Comparison of ENCODE assay signal across 11 cellular contexts in genomic region chr6:139473239-139473701, GRCh38.
DNase-seq lines count a peak whose midpoint lies in the region; ATAC-seq and TF ChIP-seq lines count a peak whose summit lies in the region.
"Had no signal": no experiment of that assay in that cellular context is flagged by ENCODE, and none has a peak within 500 bp of the region (broad histone marks: within the 10 kb centered on the region; RNA-seq: fewer than 3 reads in every experiment).

No MANE protein-coding gene starts in this region.

- H3K9ac ChIP-seq in KMS-11, result no peak overlapping the region; the same call in 1 of the 2 replicates
- no peak overlapping the region for H3K9ac ChIP-seq in smooth muscle cell (ENCODE audit: low read depth)

- H3K79me2 ChIP-seq in KMS-11 (ENCODE audit: insufficient read depth, low read depth) (no peaks in the 10 kb centered on the region), smooth muscle cell (ENCODE audit: low read depth) (no peaks in the 10 kb centered on the region)

- H2AFZ ChIP-seq in KMS-11 (ENCODE audit: low read depth) (peak overlapping the region; percentile 56), smooth muscle cell (ENCODE audit: low read depth) (peak overlapping the region; percentile 91)

- no peak overlapping the region for H3K4me3 ChIP-seq in KMS-11 (IDR thresholded peaks at IDR 0.05; ENCODE audit: insufficient read depth, low read depth, low read length)
- no peak overlapping the region for H3K4me3 ChIP-seq in smooth muscle cell
- H3K4me3 ChIP-seq: lung had no signal

- TF ChIP-seq CTCF in KMS-11 (conservative IDR thresholded peaks at IDR 0.05; ENCODE audit: low read depth, low read length), result no peak
- TF ChIP-seq CTCF in smooth muscle cell (IDR thresholded peaks at IDR 0.05; ENCODE audit: borderline replicate concordance, insufficient read depth, poor library complexity, severe bottlenecking), result no peak

- H3K4me1 ChIP-seq in KMS-11 (ENCODE audit: low read depth, poor library complexity, severe bottlenecking) (peaks cover 67% of the 10 kb centered on the region), smooth muscle cell (ENCODE audit: low read depth) (peaks cover 39% of the 10 kb centered on the region)

- DNase-seq in astrocyte of the hippocampus (ENCODE audit: low read depth, low spot score), result peak; percentile 53
- peak; percentile 39 for DNase-seq in iris pigment epithelial cell (ENCODE audit: low read depth)
- no peak for DNase-seq in smooth muscle cell (lab: John Stamatoyannopoulos, UW; ENCODE audit: unreplicated experiment)
- no peak for DNase-seq in middle frontal gyrus (ENCODE audit: extremely low spot score, low spot score)
- DNase-seq in activated CD4-positive, alpha-beta T cell treated with anti-CD3 and anti-CD28 coated beads, Interleukin-2, amount 50 U/mL, for 48 hours, result no peak
- DNase-seq: activated gamma-delta T cell; stimulated activated naive CD4-positive, alpha-beta T cell treated with Interleukin-2 at 50 U/mL for 16 hours had no signal

- WGBS in smooth muscle cell (ENCODE audit: low lambda C conversion rate), result 38% methylated on average over 13 of the region's 13 CpGs

- H3K36me3 ChIP-seq in KMS-11 (ENCODE audit: insufficient read depth) (no peaks in the 10 kb centered on the region), smooth muscle cell (ENCODE audit: low read depth) (no peaks in the 10 kb centered on the region)

- H3K4me2 ChIP-seq in KMS-11 (peak overlapping the region; percentile 78; the same call in 1 of the 2 replicates), smooth muscle cell (peak overlapping the region; percentile 82)

- H4K20me1 ChIP-seq in KMS-11 (ENCODE audit: insufficient read depth) (no peaks in the 10 kb centered on the region), smooth muscle cell (ENCODE audit: low read depth) (no peaks in the 10 kb centered on the region)

- peak overlapping the region; percentile 74; the same call in 1 of the 2 replicates for H3K27ac ChIP-seq in KMS-11
- H3K27ac ChIP-seq in smooth muscle cell (ENCODE audit: low read depth), result peak overlapping the region; percentile 46

- H3K9me3 ChIP-seq in smooth muscle cell (replicated peaks; ENCODE audit: low read depth), result no peaks in the 10 kb centered on the region

- ATAC-seq in SK-N-SH treated with all-trans-retinoic acid at 6 μM for 48 hours (no peak), HG02763 (IDR thresholded peaks at IDR 0.05; ENCODE audit: unreplicated experiment) (no peak)

- H3F3A ChIP-seq in smooth muscle cell (ENCODE audit: low read depth), result peaks cover 7% of the 10 kb centered on the region

- H3K27me3 ChIP-seq in KMS-11 (ENCODE audit: insufficient read depth, low read depth), result no peaks in the 10 kb centered on the region
- H3K27me3 ChIP-seq in smooth muscle cell (ENCODE audit: low read depth), result no peaks in the 10 kb centered on the region

TF ChIP-seq in SK-N-SH treated with all-trans-retinoic acid at 6 μM for 48 hours, 23 proteins besides CTCF, POLR2A, EP300 and RAD21:
- TF ChIP-seq CSRNP3 (CRISPR knock-in tag; IDR thresholded peaks at IDR 0.05) (no peak), CSDC2 (CRISPR knock-in tag; IDR thresholded peaks at IDR 0.05) (no peak), ESRRG (CRISPR knock-in tag; IDR thresholded peaks at IDR 0.05) (no peak), GLIS3 (CRISPR knock-in tag; IDR thresholded peaks at IDR 0.05) (no peak), ZC3H10 (CRISPR knock-in tag; IDR thresholded peaks at IDR 0.05) (no peak), ARNTL (CRISPR knock-in tag; IDR thresholded peaks at IDR 0.05; ENCODE audit: borderline replicate concordance, low read depth) (no peak), TCF4 (CRISPR knock-in tag; IDR thresholded peaks at IDR 0.05; ENCODE audit: borderline replicate concordance) (no peak), PPARA (CRISPR knock-in tag; IDR thresholded peaks at IDR 0.05; ENCODE audit: borderline replicate concordance) (no peak), ISL1 (CRISPR knock-in tag; IDR thresholded peaks at IDR 0.05) (no peak), TSHZ2 (CRISPR knock-in tag; IDR thresholded peaks at IDR 0.05) (no peak), SNAI2 (CRISPR knock-in tag; IDR thresholded peaks at IDR 0.05) (no peak), BACH2 (CRISPR knock-in tag; IDR thresholded peaks at IDR 0.05; ENCODE audit: borderline replicate concordance) (no peak)

Comparison
In these comparisons a context has a peak if more than half of its experiments do, and no peak if none do; other contexts are left out.
1. DNase-seq: peak in astrocyte of the hippocampus (single experiment) and iris pigment epithelial cell (single experiment); none in smooth muscle cell (single experiment), middle frontal gyrus (single experiment) and activated CD4-positive, alpha-beta T cell treated with anti-CD3 and anti-CD28 coated beads, Interleukin-2, amount 50 U/mL, for 48 hours (0 of 2).